ENCODE assay signal across 8 cellular contexts in genomic region chr1:235513495-235514366, GRCh38. TPM values are rescaled to one million over a fixed set of nuclear protein-coding genes. Genes with fewer than 3 reads are reported as not detected.
A peak's percentile ranks its signal among the peaks of the same experiment; 100 is the strongest.
DNase-seq lines count a peak whose midpoint lies in the region; ATAC-seq and TF ChIP-seq lines count a peak whose summit lies in the region.

No MANE protein-coding gene starts in this region.

- DNase-seq in activated CD4-positive, alpha-beta T cell treated with anti-CD3 and anti-CD28 coated beads for 48 hours: peak; percentile 26
- DNase-seq in activated CD4-positive, alpha-beta T cell treated with anti-CD3 and anti-CD28 coated beads for 1 hour: no peak
- peak; percentile 48 for DNase-seq in KG1 (lab: John Stamatoyannopoulos, UW)
- peak; percentile 58 for DNase-seq in OCI-M2 (lab: John Stamatoyannopoulos, UW; ENCODE audit: unreplicated experiment)
- DNase-seq in mammary epithelial cell: peak; percentile 59
- DNase-seq in left lung: no peak
- DNase-seq in thoracic aorta (ENCODE audit: low spot score): no peak

- no peak overlapping the region for H3K4me3 ChIP-seq in mammary epithelial cell (replicated peaks in 1 of 3; ENCODE audit: insufficient read depth in 1 of 3, low read depth in 2 of 3, low read length in 3 of 3)
- H3K4me3 ChIP-seq in left lung: no peak overlapping the region
- H3K4me3 ChIP-seq in thoracic aorta: no peak overlapping the region

- TF ChIP-seq CTCF in mammary epithelial cell (conservative IDR thresholded peaks at IDR 0.05 in 1 of 2, IDR thresholded peaks at IDR 0.05 in 1 of 2; ENCODE audit: extremely low read depth in 1 of 2, insufficient read depth in 1 of 2, low read depth in 1 of 2, low read length in 2 of 2) (peak; percentile 91 to 95), left lung (IDR thresholded peaks at IDR 0.05) (peak; percentile 75 to 81), thoracic aorta (IDR thresholded peaks at IDR 0.05) (peak; percentile 81)

- H3K79me2 ChIP-seq in mammary epithelial cell (ENCODE audit: insufficient read depth, low read length): no peaks in the 10 kb centered on the region

- 17% methylated on average over 6 of the region's 8 CpGs for WGBS in mammary epithelial cell (ENCODE audit: low coverage, missing lambda C conversion rate)

- peak; percentile 82 for ATAC-seq in left lung
- no peak for ATAC-seq in thoracic aorta (ENCODE audit: insufficient number of reproducible peaks, low FRiP score, low read depth)
- no peak for ATAC-seq in GM19324 (IDR thresholded peaks at IDR 0.05; ENCODE audit: low FRiP score, unreplicated experiment)

- H3K27me3 ChIP-seq in mammary epithelial cell (ENCODE audit: insufficient read depth, low read length) (no peaks in the 10 kb centered on the region), left lung (peaks cover 0 to 7% of the 10 kb centered on the region in 2 donors), thoracic aorta (replicated peaks; ENCODE audit: insufficient read depth) (no peaks in the 10 kb centered on the region)

- H3K36me3 ChIP-seq in mammary epithelial cell (ENCODE audit: insufficient read depth, low read length): no peaks in the 10 kb centered on the region
- no peaks in the 10 kb centered on the region for H3K36me3 ChIP-seq in left lung
- no peaks in the 10 kb centered on the region for H3K36me3 ChIP-seq in thoracic aorta

- in situ Hi-C loops in mammary epithelial cell (cut with MboI; ENCODE audit: low sequenced_read_pairs in 2 of 2): loop anchor here (10.0 to 25.0 kb wide), 4 partner anchors 91 to 449 kb away; no protein-coding TSS in a partner anchor

- no peak overlapping the region for H3K9ac ChIP-seq in mammary epithelial cell (ENCODE audit: insufficient read depth, low read length)

- CTCF ChIA-PET in mammary epithelial cell (lab: Charles Lee; ENCODE audit: low non-redundant PET): no interaction called here

- H3K4me1 ChIP-seq in mammary epithelial cell (ENCODE audit: insufficient read depth, low read length) (no peaks in the 10 kb centered on the region), left lung (no peaks in the 10 kb centered on the region), thoracic aorta (ENCODE audit: control insufficient read depth in 1 of 2, low read depth in 2 of 2) (no peaks in the 10 kb centered on the region)

- no TSS peak for BruUV-seq in mammary epithelial cell (replicated peaks; lab: Mats Ljungman, UMichigan)

- no peak overlapping the region for H3K4me2 ChIP-seq in mammary epithelial cell (ENCODE audit: insufficient read depth, low read depth, low read length)

- intact Hi-C loops in mammary epithelial cell (cut with micrococcal nuclease): loop anchor here (1.0 to 10.0 kb wide), 6 partner anchors 88 to 458 kb away; no protein-coding TSS in a partner anchor
- intact Hi-C loops in left lung (cut with DNase I): no loop called here

- H3K27ac ChIP-seq in mammary epithelial cell (ENCODE audit: insufficient read depth, low read depth, low read length) (no peak overlapping the region), left lung (no peak overlapping the region), thoracic aorta (no peak overlapping the region)

- dilution Hi-C loops in mammary epithelial cell (cut with HindIII; ENCODE audit: low sequenced_read_pairs): no loop called here

- H4K20me1 ChIP-seq in mammary epithelial cell (ENCODE audit: insufficient read depth, low read length): no peaks in the 10 kb centered on the region

- H3K9me3 ChIP-seq in mammary epithelial cell (replicated peaks; ENCODE audit: insufficient read depth, low read length) (no peaks in the 10 kb centered on the region), left lung (no peaks in the 10 kb centered on the region), thoracic aorta (no peaks in the 10 kb centered on the region)

- no peak overlapping the region for H2AFZ ChIP-seq in mammary epithelial cell (ENCODE audit: low read depth, low read length)

RNA-seq across cellular contexts. Expression of gene B3GALNT2, which starts 9.5 kb away (rescaled TPM):
- total RNA-seq in mammary epithelial cell (10 to 100 TPM; 50.8 to 66.3 TPM), left lung (10 to 100 TPM; 18.1 to 22.9 TPM), thoracic aorta (10 to 100 TPM; 50.5 to 50.7 TPM)
- 25.4 TPM for polyA plus RNA-seq in mammary epithelial cell
- polyA minus RNA-seq in mammary epithelial cell: 65.5 TPM

Comparison
In these comparisons a context has a peak if more than half of its experiments do, and no peak if none do; other contexts are left out.
1. DNase-seq: peak in activated CD4-positive, alpha-beta T cell treated with anti-CD3 and anti-CD28 coated beads for 48 hours (single experiment), KG1 (single experiment), OCI-M2 (single experiment) and mammary epithelial cell (single experiment); none in activated CD4-positive, alpha-beta T cell treated with anti-CD3 and anti-CD28 coated beads for 1 hour (single experiment), left lung (0 of 2) and thoracic aorta (single experiment).
2. Peak in every context shown above with its lines, with median percentiles within 50 percentile points of each other: CTCF ChIP-seq.